ENCODE assay signal across 9 cellular contexts in the genomic region with DNA sequence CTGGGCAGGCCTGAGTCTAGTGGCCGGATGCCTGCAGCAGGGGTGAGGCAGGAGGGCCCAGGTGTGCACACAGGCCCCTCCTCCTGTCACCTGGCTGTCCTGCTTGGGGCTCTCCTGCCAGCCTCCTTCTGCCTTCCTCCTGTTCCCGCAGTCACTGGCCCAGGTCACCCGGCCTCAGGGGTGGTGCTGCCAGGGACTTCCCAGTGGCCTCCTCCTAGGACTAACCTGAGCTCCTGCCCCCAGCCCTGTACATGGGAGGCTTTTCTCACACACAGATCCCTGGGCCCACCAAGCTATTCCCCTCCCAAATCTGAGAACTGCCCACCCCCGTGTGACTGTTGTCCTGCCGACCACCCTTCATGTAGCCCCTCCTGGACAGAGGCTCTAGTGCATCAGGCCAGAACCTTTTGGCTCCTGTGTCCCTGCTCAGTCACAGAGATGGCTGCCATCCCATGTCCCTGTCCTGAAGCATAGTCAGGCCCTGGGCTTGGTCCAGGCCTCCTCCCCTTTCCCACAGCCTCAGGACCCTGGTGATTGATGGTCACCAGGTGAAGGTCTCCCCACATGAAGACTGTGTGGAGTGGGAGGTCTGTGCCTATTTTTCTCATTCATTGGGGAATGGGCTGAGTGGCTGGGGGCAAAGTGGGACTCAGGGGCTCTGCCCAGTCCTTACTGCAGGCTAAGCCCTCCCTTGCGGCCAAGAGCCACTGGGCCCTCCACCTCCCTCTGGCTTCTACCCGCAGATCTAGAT. TPM values are rescaled to one million over a fixed set of nuclear protein-coding genes. Genes with fewer than 3 reads are reported as not detected.
DNase-seq lines count a peak whose midpoint lies in the region; ATAC-seq and TF ChIP-seq lines count a peak whose summit lies in the region.
"Had no signal": no experiment of that assay in that cellular context is flagged by ENCODE, and none has a peak within 500 bp of the region (broad histone marks: within the 10 kb centered on the region; RNA-seq: fewer than 3 reads in every experiment).

No MANE protein-coding gene starts in this region.

- peak overlapping the region in 1 of 2 donors; percentile 19 for H3K27ac Mint-ChIP-seq in T-cell

- peaks cover 14% of the 10 kb centered on the region for H3K4me1 ChIP-seq in hepatocyte (ENCODE audit: insufficient read depth)

- no peaks in the 10 kb centered on the region for H4K20me1 ChIP-seq in hepatocyte (ENCODE audit: insufficient read depth, poor library complexity, severe bottlenecking)

- no peaks in the 10 kb centered on the region for H3K9me2 ChIP-seq in hepatocyte (replicated peaks; ENCODE audit: insufficient read depth)

- no peaks in the 10 kb centered on the region for H3K9me3 ChIP-seq in hepatocyte (ENCODE audit: low read depth)

- H3K27me3 ChIP-seq in hepatocyte, result peaks cover 93% of the 10 kb centered on the region
- peaks cover 0 to 90% (median 57%) of the 10 kb centered on the region in 45 donors for H3K27me3 ChIP-seq in dorsolateral prefrontal cortex

- H3K27me3 Mint-ChIP-seq in T-cell, result peaks cover 74 to 85% of the 10 kb centered on the region in 2 donors

- no peaks in the 10 kb centered on the region for H3K36me3 Mint-ChIP-seq in T-cell

- ATAC-seq in T-cell (replicated peaks in 1 of 4), result no peak
- peak; percentile 8 for ATAC-seq in stimulated activated naive CD8-positive, alpha-beta T cell treated with anti-CD3 and anti-CD28 coated beads, Interleukin-15, Interleukin-2, amounts not matched to agents 100 U/mL and 50 U/mL, for 24 hours

- intact Hi-C loops in dorsolateral prefrontal cortex (cut with DNase I), result no loop called here

- no peaks in the 10 kb centered on the region for H3K79me2 ChIP-seq in hepatocyte

- peaks cover 22 to 33% (median 26%) of the 10 kb centered on the region in 3 donors for H3K4me1 Mint-ChIP-seq in T-cell

- no peaks in the 10 kb centered on the region for H3K9me3 Mint-ChIP-seq in T-cell

- POLR2A ChIA-PET in T-cell (lab: Charles Lee), result no interaction called here

- H3K27ac ChIP-seq in hepatocyte (no peak overlapping the region), dorsolateral prefrontal cortex (peak overlapping the region in 1 of 59 donors; percentile 70)

- CTCF ChIA-PET in T-cell (lab: Charles Lee), result interaction anchor here in 1 of 2 donors (1.3 kb wide), 1 partner anchor 38 kb away, joined by 4 read pairs; no protein-coding TSS in a partner anchor

- peak overlapping the region; percentile 84 to 95 (median 85) for H3K4me3 Mint-ChIP-seq in T-cell

- H2AFZ ChIP-seq in hepatocyte, result no peak overlapping the region

- TF ChIP-seq CTCF in hepatocyte (IDR thresholded peaks at IDR 0.05; ENCODE audit: poor library complexity) (no peak), dorsolateral prefrontal cortex (IDR thresholded peaks at IDR 0.05 in 54 of 56, conservative IDR thresholded peaks at IDR 0.05 in 2 of 56; ENCODE audit: low read depth in 1 of 56, partially characterized antibody in 56 of 56) (no peak)

- peak overlapping the region; percentile 96 for H3K4me2 ChIP-seq in hepatocyte

- WGBS in hepatocyte (ENCODE audit: low lambda C conversion rate, missing lambda C conversion rate), result 69% methylated on average over 6 of the region's 7 CpGs

- H3K4me3 ChIP-seq in hepatocyte, result no peak overlapping the region
- H3K4me3 ChIP-seq in dorsolateral prefrontal cortex, result peak overlapping the region in 19 of 59 donors; percentile 43 to 70 (median 59)

- no peaks in the 10 kb centered on the region for H3K36me3 ChIP-seq in hepatocyte (replicated peaks; ENCODE audit: insufficient read depth, low read depth)

- peak; percentile 52 for DNase-seq in activated CD8-positive, alpha-beta memory T cell treated with anti-CD3 and anti-CD28 coated beads for 24 hours
- DNase-seq in activated CD8-positive, alpha-beta memory T cell treated with anti-CD3 and anti-CD28 coated beads, Interleukin-2, amount 50 U/mL, for 4 hours, result no peak
- DNase-seq in T-cell (no peak), hepatocyte (ENCODE audit: low spot score) (no peak), COLO829 (ENCODE audit: low spot score) (no peak), dorsolateral prefrontal cortex (no peak), NCI-H2029 (lab: John Stamatoyannopoulos, UW) (no peak)
- no peak for DNase-seq in stimulated activated naive CD8-positive, alpha-beta T cell treated with anti-CD3 and anti-CD28 coated beads, Interleukin-15, Interleukin-2, amounts not matched to agents 100 U/mL and 50 U/mL, for 24 hours

RNA-seq across cellular contexts. Expression of a gene that starts 1.1 kb away (rescaled TPM):
- under 1 TPM in 4 of 5 donors, not detected in 1; 0.13 to 0.23 (median 0.14) TPM for total RNA-seq in T-cell
- 0.27 and 0.28 TPM in 2 replicates for total RNA-seq in hepatocyte
- polyA plus RNA-seq in hepatocyte, result 0.27 TPM in 1 of 2 replicates, not detected in the other
- 1 to 10 TPM in 1 of 120 experiments, under 1 TPM in 57, not detected in 62; 0.12 to 1.1 (median 0.26) TPM for total RNA-seq in dorsolateral prefrontal cortex

RNA-seq across cellular contexts. Expression of a gene that starts 20.8 kb away (rescaled TPM):
- total RNA-seq in T-cell, result 1 to 10 TPM in 2 of 5 donors, under 1 TPM in 1, not detected in 2; 0.20 to 3.9 (median 1.6) TPM
- total RNA-seq in hepatocyte, result 0.10 and 1.1 TPM in 2 replicates
- 0.15 and 1.9 TPM in 2 replicates for polyA plus RNA-seq in hepatocyte
- total RNA-seq in dorsolateral prefrontal cortex, result 1 to 10 TPM in 117 of 120 experiments, under 1 TPM in 3; 0.56 to 4.8 (median 2.4) TPM

RNA-seq across cellular contexts. Expression of a gene that starts 39.7 kb away (rescaled TPM):
- not detected for total RNA-seq in T-cell
- 1.5 TPM in 1 of 2 replicates, not detected in the other for total RNA-seq in hepatocyte
- polyA plus RNA-seq in hepatocyte, result 0.31 and 4.0 TPM in 2 replicates
- total RNA-seq in dorsolateral prefrontal cortex, result 1 to 10 TPM in 2 of 120 experiments, under 1 TPM in 15, not detected in 103; 0.42 to 1.3 (median 0.59) TPM
- total RNA-seq: activated CD8-positive, alpha-beta memory T cell treated with anti-CD3 and anti-CD28 coated beads for 36 hours had no signal
